ENCODE assay signal across 9 cellular contexts in the genomic region with DNA sequence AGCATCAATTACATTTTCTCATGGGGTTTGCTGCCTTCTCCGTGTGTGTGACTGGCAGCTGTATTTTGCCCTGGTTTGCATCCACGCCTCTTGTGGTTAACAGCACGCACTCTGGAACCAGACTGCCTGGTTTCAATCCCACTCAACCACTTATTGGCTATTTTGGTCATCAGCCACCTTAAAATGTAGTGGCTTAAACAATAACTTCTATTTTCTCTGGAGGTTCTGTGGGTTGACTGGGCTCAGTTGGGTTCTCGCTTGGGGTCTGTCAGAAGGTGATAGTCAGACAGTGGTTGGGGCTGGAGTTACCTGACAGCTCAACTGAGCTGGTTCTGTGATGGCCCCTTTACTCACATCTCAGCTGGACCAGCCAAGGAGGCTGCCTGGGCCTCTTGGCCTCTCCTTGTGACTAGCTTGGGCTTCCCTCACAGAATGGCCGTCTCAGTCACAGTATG. TPM values are rescaled to one million over a fixed set of nuclear protein-coding genes. Genes with fewer than 3 reads are reported as not detected.
DNase-seq lines count a peak whose midpoint lies in the region; ATAC-seq and TF ChIP-seq lines count a peak whose summit lies in the region.
"Had no signal": no experiment of that assay in that cellular context is flagged by ENCODE, and none has a peak within 500 bp of the region (broad histone marks: within the 10 kb centered on the region; RNA-seq: fewer than 3 reads in every experiment).

No MANE protein-coding gene starts in this region.

- H3K27ac Mint-ChIP-seq in activated naive CD4-positive, alpha-beta T cell treated with anti-CD3 and anti-CD28 coated beads for 36 hours = peak overlapping the region; percentile 100
- no peak overlapping the region for H3K27ac Mint-ChIP-seq in neural progenitor cell

- no peaks in the 10 kb centered on the region for H3K9me3 ChIP-seq in RWPE2 (ENCODE audit: severe bottlenecking)
- no peaks in the 10 kb centered on the region for H3K9me3 ChIP-seq in esophagus muscularis mucosa
- no peaks in the 10 kb centered on the region for H3K9me3 ChIP-seq in thyroid gland
- H3K9me3 ChIP-seq in neural progenitor cell (ENCODE audit: low read depth) = no peaks in the 10 kb centered on the region
- H3K9me3 ChIP-seq in hepatocyte (ENCODE audit: low read depth) = no peaks in the 10 kb centered on the region

- no peak overlapping the region for H3K9ac ChIP-seq in neural progenitor cell

- TF ChIP-seq POLR2A in esophagus muscularis mucosa (IDR thresholded peaks at IDR 0.05; ENCODE audit: low read depth) = no peak
- TF ChIP-seq POLR2A in thyroid gland (IDR thresholded peaks at IDR 0.05) = no peak

- no peak for TF ChIP-seq EP300 in esophagus muscularis mucosa (IDR thresholded peaks at IDR 0.05)

- DNase-seq in activated naive CD4-positive, alpha-beta T cell treated with anti-CD3 and anti-CD28 coated beads for 36 hours = peak; percentile 62
- DNase-seq in activated naive CD4-positive, alpha-beta T cell treated with anti-CD3 and anti-CD28 coated beads, Interleukin-2, amount 50 U/mL, for 16 hours = no peak
- DNase-seq in RWPE2 (ENCODE audit: low spot score) (no peak), esophagus muscularis mucosa (ENCODE audit: extremely low spot score) (no peak), thyroid gland (no peak), neural progenitor cell (ENCODE audit: low spot score) (no peak), hepatocyte (ENCODE audit: low spot score) (no peak)
- DNase-seq: RPMI8226 had no signal

- no peaks in the 10 kb centered on the region for H3K27me3 Mint-ChIP-seq in activated naive CD4-positive, alpha-beta T cell treated with anti-CD3 and anti-CD28 coated beads for 36 hours (ENCODE audit: low read depth)
- H3K27me3 Mint-ChIP-seq in neural progenitor cell (ENCODE audit: insufficient read depth, low read depth) = peaks cover 2% of the 10 kb centered on the region

- H3K27ac ChIP-seq in RWPE2 (ENCODE audit: poor library complexity, severe bottlenecking) = peak overlapping the region; percentile 75
- H3K27ac ChIP-seq in esophagus muscularis mucosa (replicated peaks in 1 of 4) = peak overlapping the region; percentile 30 to 75 (median 44)
- peak overlapping the region in 2 of 3 donors; percentile 5 to 18 for H3K27ac ChIP-seq in thyroid gland
- no peak overlapping the region for H3K27ac ChIP-seq in neural progenitor cell
- H3K27ac ChIP-seq in hepatocyte = no peak overlapping the region

- CTCF ChIA-PET in activated naive CD4-positive, alpha-beta T cell treated with anti-CD3 and anti-CD28 coated beads for 36 hours (lab: Charles Lee) = interaction anchor here (0.6 to 4.0 kb wide), 6 partner anchors 18 to 819 kb away, joined by 3 to 24 read pairs (median 4); a partner anchor contains a TSS

- no peaks in the 10 kb centered on the region for H3K9me2 ChIP-seq in hepatocyte (replicated peaks; ENCODE audit: insufficient read depth)

- H3K36me3 ChIP-seq in RWPE2 (ENCODE audit: low read depth) (peaks cover 47% of the 10 kb centered on the region), esophagus muscularis mucosa (peaks cover 0 to 6% (median 0%) of the 10 kb centered on the region in 4 donors), thyroid gland (peaks cover 0 to 5% of the 10 kb centered on the region in 2 donors), neural progenitor cell (no peaks in the 10 kb centered on the region), hepatocyte (replicated peaks; ENCODE audit: insufficient read depth, low read depth) (no peaks in the 10 kb centered on the region)

- TF ChIP-seq CTCF in RWPE2 (IDR thresholded peaks at IDR 0.05; ENCODE audit: poor library complexity, severe bottlenecking) (no peak), esophagus muscularis mucosa (IDR thresholded peaks at IDR 0.05) (no peak), thyroid gland (IDR thresholded peaks at IDR 0.05) (no peak), neural progenitor cell (IDR thresholded peaks at IDR 0.05) (no peak), hepatocyte (IDR thresholded peaks at IDR 0.05; ENCODE audit: poor library complexity) (no peak)

- no peaks in the 10 kb centered on the region for H4K20me1 ChIP-seq in neural progenitor cell (ENCODE audit: low read depth)
- no peaks in the 10 kb centered on the region for H4K20me1 ChIP-seq in hepatocyte (ENCODE audit: insufficient read depth, poor library complexity, severe bottlenecking)

- H3K4me1 ChIP-seq in RWPE2 (ENCODE audit: insufficient read depth, poor library complexity, severe bottlenecking) (peaks cover 60% of the 10 kb centered on the region), esophagus muscularis mucosa (peaks cover 57 to 77% (median 67%) of the 10 kb centered on the region in 4 donors), thyroid gland (peaks cover 0 to 30% of the 10 kb centered on the region in 2 donors), neural progenitor cell (peaks cover 40% of the 10 kb centered on the region), hepatocyte (ENCODE audit: insufficient read depth) (peaks cover 31% of the 10 kb centered on the region)

- peaks cover 67% of the 10 kb centered on the region for H3K4me1 Mint-ChIP-seq in activated naive CD4-positive, alpha-beta T cell treated with anti-CD3 and anti-CD28 coated beads for 36 hours (ENCODE audit: low read depth)
- H3K4me1 Mint-ChIP-seq in neural progenitor cell = peaks cover 25% of the 10 kb centered on the region

- peaks cover 3% of the 10 kb centered on the region for H3K9me3 Mint-ChIP-seq in activated naive CD4-positive, alpha-beta T cell treated with anti-CD3 and anti-CD28 coated beads for 36 hours
- no peaks in the 10 kb centered on the region for H3K9me3 Mint-ChIP-seq in neural progenitor cell

- peak overlapping the region; percentile 55 for H3K4me3 Mint-ChIP-seq in activated naive CD4-positive, alpha-beta T cell treated with anti-CD3 and anti-CD28 coated beads for 36 hours
- H3K4me3 Mint-ChIP-seq in neural progenitor cell = no peak overlapping the region

- H3K36me3 Mint-ChIP-seq in activated naive CD4-positive, alpha-beta T cell treated with anti-CD3 and anti-CD28 coated beads for 36 hours (ENCODE audit: low read depth) = peaks cover 11% of the 10 kb centered on the region
- peaks cover 2% of the 10 kb centered on the region for H3K36me3 Mint-ChIP-seq in neural progenitor cell

- intact Hi-C loops in activated naive CD4-positive, alpha-beta T cell treated with anti-CD3 and anti-CD28 coated beads for 36 hours (cut with micrococcal nuclease) = loop anchor here (1.0 to 5.0 kb wide), 9 partner anchors 31 to 443 kb away; a partner anchor contains a TSS
- intact Hi-C loops in esophagus muscularis mucosa (cut with DNase I) = no loop called here
- intact Hi-C loops in thyroid gland (cut with DNase I) = no loop called here

- 74% methylated on average over 5 of the region's 5 CpGs for WGBS in esophagus muscularis mucosa
- WGBS in thyroid gland, 2 donors = 69 to 78% methylated on average over 5 of the region's 5 CpGs
- WGBS in hepatocyte (ENCODE audit: low lambda C conversion rate, missing lambda C conversion rate) = 88% methylated on average over 5 of the region's 5 CpGs

- peaks cover 2% of the 10 kb centered on the region for H3F3A ChIP-seq in neural progenitor cell (ENCODE audit: low read depth)

- ATAC-seq in RWPE2 (ENCODE audit: low read depth) (no peak), GM18861 (IDR thresholded peaks at IDR 0.05; ENCODE audit: unreplicated experiment) (no peak)

- H3K79me2 ChIP-seq in neural progenitor cell (ENCODE audit: low read depth) (no peaks in the 10 kb centered on the region), hepatocyte (peaks cover 24% of the 10 kb centered on the region)

- H3K4me3 ChIP-seq in RWPE2 (ENCODE audit: severe bottlenecking) = no peak overlapping the region
- no peak overlapping the region for H3K4me3 ChIP-seq in esophagus muscularis mucosa
- no peak overlapping the region for H3K4me3 ChIP-seq in thyroid gland (replicated peaks in 1 of 3)
- no peak overlapping the region for H3K4me3 ChIP-seq in neural progenitor cell
- H3K4me3 ChIP-seq in hepatocyte = no peak overlapping the region

- H2AFZ ChIP-seq in neural progenitor cell (replicated peaks) (no peak overlapping the region), hepatocyte (no peak overlapping the region)

- H3K4me2 ChIP-seq in neural progenitor cell = no peak overlapping the region
- no peak overlapping the region for H3K4me2 ChIP-seq in hepatocyte

- H3K27me3 ChIP-seq in RWPE2 (ENCODE audit: insufficient read depth, poor library complexity, severe bottlenecking) = no peaks in the 10 kb centered on the region
- no peaks in the 10 kb centered on the region for H3K27me3 ChIP-seq in esophagus muscularis mucosa
- no peaks in the 10 kb centered on the region for H3K27me3 ChIP-seq in thyroid gland
- H3K27me3 ChIP-seq in neural progenitor cell = no peaks in the 10 kb centered on the region
- no peaks in the 10 kb centered on the region for H3K27me3 ChIP-seq in hepatocyte

RNA-seq across cellular contexts. Expression of a gene that starts 36.8 kb away (rescaled TPM):
- total RNA-seq in activated naive CD4-positive, alpha-beta T cell treated with anti-CD3 and anti-CD28 coated beads for 36 hours = 10 to 100 TPM; 30.1 to 31.8 TPM
- 10 to 100 TPM in 3 of 4 donors, 1 to 10 TPM in 1; 10.0 to 24.7 (median 21.7) TPM for total RNA-seq in esophagus muscularis mucosa
- total RNA-seq in thyroid gland = 10 to 100 TPM; 29.7 to 66.7 (median 37.9) TPM
- total RNA-seq in neural progenitor cell (ENCODE audit: low replicate concordance) = 6.9 and 11.9 TPM in 2 replicates
- 26.4 and 27.3 TPM in 2 replicates for total RNA-seq in hepatocyte
- polyA plus RNA-seq in hepatocyte = 30.9 and 34.7 TPM in 2 replicates

RNA-seq across cellular contexts. Expression of a gene that starts 41.7 kb away (rescaled TPM):
- total RNA-seq in activated naive CD4-positive, alpha-beta T cell treated with anti-CD3 and anti-CD28 coated beads for 36 hours = under 1 TPM; 0.17 to 0.32 TPM
- total RNA-seq in esophagus muscularis mucosa (1 to 10 TPM in 2 of 4 donors, under 1 TPM in 2; 0.17 to 1.2 (median 0.68) TPM), thyroid gland (1 to 10 TPM in 3 of 4 donors, under 1 TPM in 1; 0.40 to 2.5 (median 1.8) TPM), neural progenitor cell (ENCODE audit: low replicate concordance) (0.15 TPM in 1 of 2 replicates, not detected in the other), hepatocyte (1.7 and 2.0 TPM in 2 replicates)
- polyA plus RNA-seq in hepatocyte = 1.9 and 2.6 TPM in 2 replicates

Comparison
In these comparisons a context has a peak if more than half of its experiments do, and no peak if none do; other contexts are left out.
1. H3K27ac ChIP-seq: peak in RWPE2 (single experiment), esophagus muscularis mucosa (4 of 4) and thyroid gland (2 of 3); none in neural progenitor cell (single experiment) and hepatocyte (single experiment).